12 cellular contexts compared by ENCODE assay signal in genomic region chr17:62933986-62934385, GRCh38. TPM values are rescaled to one million over a fixed set of nuclear protein-coding genes. Genes with fewer than 3 reads are reported as not detected.
A peak's percentile ranks its signal among the peaks of the same experiment; 100 is the strongest.
DNase-seq lines count a peak whose midpoint lies in the region; ATAC-seq and TF ChIP-seq lines count a peak whose summit lies in the region.
"Had no signal": no experiment of that assay in that cellular context is flagged by ENCODE, and none has a peak within 500 bp of the region (broad histone marks: within the 10 kb centered on the region; RNA-seq: fewer than 3 reads in every experiment).

No MANE protein-coding gene starts in this region.

- intact Hi-C loops in cardiac septum (cut with DNase I) = no loop called here

- no peak for ATAC-seq in GM18505 (IDR thresholded peaks at IDR 0.05; ENCODE audit: unreplicated experiment)
- ATAC-seq: gastroesophageal sphincter had no signal

- TF ChIP-seq POLR2A in GM18505 (IDR thresholded peaks at IDR 0.05; ENCODE audit: borderline replicate concordance, extremely low read depth, insufficient read depth, insufficient read length) = no peak

- peak; percentile 13 for DNase-seq in NCI-H82 (lab: John Stamatoyannopoulos, UW)
- DNase-seq in NCI-H82 treated with DMSO at 0.1 percent for 48 hours (lab: John Stamatoyannopoulos, UW; ENCODE audit: unreplicated experiment) = no peak
- peak; percentile 42 for DNase-seq in NCI-H748 treated with DMSO at 0.1 percent for 48 hours (lab: John Stamatoyannopoulos, UW)
- DNase-seq in fibroblast of gingiva (ENCODE audit: low read depth) = peak; percentile 32
- peak; percentile 28 for DNase-seq in superior temporal gyrus (ENCODE audit: extremely low spot score)
- no peak for DNase-seq in activated CD8-positive, alpha-beta memory T cell treated with anti-CD3 and anti-CD28 coated beads for 24 hours
- no peak for DNase-seq in cardiac septum (ENCODE audit: low spot score)
- DNase-seq: activated naive CD8-positive, alpha-beta T cell treated with anti-CD3 and anti-CD28 coated beads for 36 hours; activated T-cell treated with anti-CD3 and anti-CD28 coated beads, Interleukin-2, amount 50 U/mL, for 24 hours; pancreas had no signal

RNA-seq across cellular contexts. Expression of gene TANC2, which starts 32.0 kb away (rescaled TPM):
- total RNA-seq in cardiac septum = 21.8 TPM

Comparison
In these comparisons a context has a peak if more than half of its experiments do, and no peak if none do; other contexts are left out.
1. DNase-seq: peak in NCI-H82 (single experiment), NCI-H748 treated with DMSO at 0.1 percent for 48 hours (single experiment), fibroblast of gingiva (single experiment) and superior temporal gyrus (single experiment); none in NCI-H82 treated with DMSO at 0.1 percent for 48 hours (single experiment), activated CD8-positive, alpha-beta memory T cell treated with anti-CD3 and anti-CD28 coated beads for 24 hours (single experiment) and cardiac septum (single experiment).